Comparison of ENCODE assay signal across 13 cellular contexts in genomic region chr16:49748322-49748721, GRCh38.
DNase-seq lines count a peak whose midpoint lies in the region; ATAC-seq and TF ChIP-seq lines count a peak whose summit lies in the region.
"Had no signal": no experiment of that assay in that cellular context is flagged by ENCODE, and none has a peak within 500 bp of the region (broad histone marks: within the 10 kb centered on the region; RNA-seq: fewer than 3 reads in every experiment).

No MANE protein-coding gene starts in this region.

- peak; percentile 17 for DNase-seq in activated CD8-positive, alpha-beta T cell treated with anti-CD3 and anti-CD28 coated beads for 36 hours
- DNase-seq in activated CD8-positive, alpha-beta T cell treated with anti-CD3 and anti-CD28 coated beads, Interleukin-2, amount 10 ng/mL, durations not matched to agents 7 days and 5 days: no peak
- DNase-seq in NCI-H146 treated with DMSO at 0.1 percent for 48 hours (lab: John Stamatoyannopoulos, UW; ENCODE audit: unreplicated experiment) (peak; percentile 2), body of pancreas (peak; percentile 15 to 49 (median 42)), renal cortical epithelial cell (ENCODE audit: low read depth) (peak; percentile 2), DMS53 (lab: John Stamatoyannopoulos, UW) (no peak), osteoblast (ENCODE audit: insufficient read length, low spot score, missing footprints) (no peak)
- DNase-seq: upper lobe of right lung had no signal

- no peak overlapping the region for H3K4me2 ChIP-seq in osteoblast (ENCODE audit: insufficient read depth, low read length)

- no peak overlapping the region for H3K4me3 Mint-ChIP-seq in activated CD8-positive, alpha-beta T cell treated with anti-CD3 and anti-CD28 coated beads for 36 hours
- H3K4me3 Mint-ChIP-seq in activated CD8-positive, alpha-beta T cell treated with anti-CD3 and anti-CD28 coated beads, Interleukin-2, amount 10 ng/mL, durations not matched to agents 7 days and 5 days: no peak overlapping the region
- H3K4me3 Mint-ChIP-seq: T-helper 2 cell treated with Interferon-gamma antibody and Interleukin-4, amounts not matched to agents 5 μg/mL and 100 μg/mL, for 36 hours had no signal

- CTCF ChIA-PET in activated CD8-positive, alpha-beta T cell treated with anti-CD3 and anti-CD28 coated beads for 36 hours (lab: Charles Lee): no interaction called here
- CTCF ChIA-PET in activated CD8-positive, alpha-beta T cell treated with anti-CD3 and anti-CD28 coated beads, Interleukin-2, amount 10 ng/mL, durations not matched to agents 7 days and 5 days (lab: Charles Lee): no interaction called here

- H3K4me3 ChIP-seq in body of pancreas (no peak overlapping the region), osteoblast (ENCODE audit: insufficient read depth, low read length) (no peak overlapping the region)
- H3K4me3 ChIP-seq: right atrium auricular region, upper lobe of right lung had no signal

- H3K9me3 ChIP-seq in body of pancreas (no peaks in the 10 kb centered on the region), osteoblast (ENCODE audit: low read depth, low read length) (no peaks in the 10 kb centered on the region)
- H3K9me3 ChIP-seq: right atrium auricular region, upper lobe of right lung had no signal

- peaks cover 9% of the 10 kb centered on the region for H4K20me1 ChIP-seq in osteoblast (ENCODE audit: insufficient read depth, low read length)

- no peaks in the 10 kb centered on the region for H3K4me1 ChIP-seq in body of pancreas
- H3K4me1 ChIP-seq in osteoblast (ENCODE audit: insufficient read depth, low read length): no peaks in the 10 kb centered on the region
- H3K4me1 ChIP-seq: upper lobe of right lung had no signal

- H3K36me3 ChIP-seq in body of pancreas (replicated peaks in 1 of 2; ENCODE audit: insufficient read depth in 1 of 2, low read depth in 2 of 2) (no peaks in the 10 kb centered on the region), osteoblast (ENCODE audit: insufficient read depth, low read length) (no peaks in the 10 kb centered on the region)
- H3K36me3 ChIP-seq: right atrium auricular region, upper lobe of right lung had no signal

- POLR2A ChIA-PET in activated CD8-positive, alpha-beta T cell treated with anti-CD3 and anti-CD28 coated beads for 36 hours (lab: Charles Lee): no interaction called here
- POLR2A ChIA-PET in activated CD8-positive, alpha-beta T cell treated with anti-CD3 and anti-CD28 coated beads, Interleukin-2, amount 10 ng/mL, durations not matched to agents 7 days and 5 days (lab: Charles Lee): no interaction called here

- H3K27me3 Mint-ChIP-seq in activated CD8-positive, alpha-beta T cell treated with anti-CD3 and anti-CD28 coated beads for 36 hours: peaks cover 10% of the 10 kb centered on the region
- peaks cover 2% of the 10 kb centered on the region for H3K27me3 Mint-ChIP-seq in activated CD8-positive, alpha-beta T cell treated with anti-CD3 and anti-CD28 coated beads, Interleukin-2, amount 10 ng/mL, durations not matched to agents 7 days and 5 days (ENCODE audit: low read depth)

- intact Hi-C loops in activated CD8-positive, alpha-beta T cell treated with anti-CD3 and anti-CD28 coated beads for 36 hours (cut with micrococcal nuclease): no loop called here
- intact Hi-C loops in body of pancreas (cut with DNase I): no loop called here

- no peaks in the 10 kb centered on the region for H3K27me3 ChIP-seq in body of pancreas
- H3K27me3 ChIP-seq in osteoblast (ENCODE audit: insufficient read depth, low read length): no peaks in the 10 kb centered on the region
- H3K27me3 ChIP-seq: right atrium auricular region, upper lobe of right lung had no signal

- H3K4me1 Mint-ChIP-seq in activated CD8-positive, alpha-beta T cell treated with anti-CD3 and anti-CD28 coated beads for 36 hours (ENCODE audit: low read depth): no peaks in the 10 kb centered on the region
- no peaks in the 10 kb centered on the region for H3K4me1 Mint-ChIP-seq in activated CD8-positive, alpha-beta T cell treated with anti-CD3 and anti-CD28 coated beads, Interleukin-2, amount 10 ng/mL, durations not matched to agents 7 days and 5 days (ENCODE audit: low read depth)

- no peaks in the 10 kb centered on the region for H3K36me3 Mint-ChIP-seq in activated CD8-positive, alpha-beta T cell treated with anti-CD3 and anti-CD28 coated beads for 36 hours (ENCODE audit: low read depth)
- no peaks in the 10 kb centered on the region for H3K36me3 Mint-ChIP-seq in activated CD8-positive, alpha-beta T cell treated with anti-CD3 and anti-CD28 coated beads, Interleukin-2, amount 10 ng/mL, durations not matched to agents 7 days and 5 days (ENCODE audit: low read depth)

- no peak for ATAC-seq in activated CD8-positive, alpha-beta T cell treated with anti-CD3 and anti-CD28 coated beads for 36 hours
- no peak for ATAC-seq in activated CD8-positive, alpha-beta T cell treated with anti-CD3 and anti-CD28 coated beads, Interleukin-2, amount 10 ng/mL, durations not matched to agents 7 days and 5 days
- ATAC-seq in body of pancreas (no peak), GM18517 (IDR thresholded peaks at IDR 0.05; ENCODE audit: unreplicated experiment) (no peak)
- ATAC-seq: Panc1, upper lobe of right lung had no signal

- WGBS in body of pancreas, 2 donors: 43 to 46% methylated on average over 9 to 11 of the region's 11 CpGs

- H3K79me2 ChIP-seq in osteoblast (ENCODE audit: insufficient read depth, low read length): no peaks in the 10 kb centered on the region

- TF ChIP-seq CTCF in activated CD8-positive, alpha-beta T cell treated with anti-CD3 and anti-CD28 coated beads for 36 hours (IDR thresholded peaks at IDR 0.05): no peak
- TF ChIP-seq CTCF in body of pancreas (IDR thresholded peaks at IDR 0.05) (no peak), osteoblast (IDR thresholded peaks at IDR 0.05; ENCODE audit: extremely low read depth, low read depth, low read length) (no peak)

- no peak overlapping the region for H3K27ac Mint-ChIP-seq in activated CD8-positive, alpha-beta T cell treated with anti-CD3 and anti-CD28 coated beads for 36 hours
- H3K27ac Mint-ChIP-seq in activated CD8-positive, alpha-beta T cell treated with anti-CD3 and anti-CD28 coated beads, Interleukin-2, amount 10 ng/mL, durations not matched to agents 7 days and 5 days: no peak overlapping the region
- H3K27ac Mint-ChIP-seq: T-helper 2 cell treated with Interferon-gamma antibody and Interleukin-4, amounts not matched to agents 5 μg/mL and 100 μg/mL, for 36 hours had no signal

- H3K27ac ChIP-seq in body of pancreas (no peak overlapping the region), osteoblast (ENCODE audit: low read depth, low read length) (no peak overlapping the region)
- H3K27ac ChIP-seq: epithelial cell of prostate, right atrium auricular region, upper lobe of right lung had no signal

- H3K9me3 Mint-ChIP-seq in activated CD8-positive, alpha-beta T cell treated with anti-CD3 and anti-CD28 coated beads for 36 hours: no peaks in the 10 kb centered on the region
- no peaks in the 10 kb centered on the region for H3K9me3 Mint-ChIP-seq in activated CD8-positive, alpha-beta T cell treated with anti-CD3 and anti-CD28 coated beads, Interleukin-2, amount 10 ng/mL, durations not matched to agents 7 days and 5 days (ENCODE audit: insufficient read depth)
- H3K9me3 Mint-ChIP-seq: T-helper 2 cell treated with Interferon-gamma antibody and Interleukin-4, amounts not matched to agents 5 μg/mL and 100 μg/mL, for 36 hours had no signal

- no peak for TF ChIP-seq POLR2A in body of pancreas (IDR thresholded peaks at IDR 0.05)

- H2AFZ ChIP-seq in osteoblast (ENCODE audit: low read length): no peak overlapping the region

Comparison
In these comparisons a context has a peak if more than half of its experiments do, and no peak if none do; other contexts are left out.
1. DNase-seq: peak in activated CD8-positive, alpha-beta T cell treated with anti-CD3 and anti-CD28 coated beads for 36 hours (single experiment), NCI-H146 treated with DMSO at 0.1 percent for 48 hours (single experiment), body of pancreas (4 of 4) and renal cortical epithelial cell (single experiment); none in activated CD8-positive, alpha-beta T cell treated with anti-CD3 and anti-CD28 coated beads, Interleukin-2, amount 10 ng/mL, durations not matched to agents 7 days and 5 days (single experiment), DMS53 (single experiment) and osteoblast (single experiment).